14 cellular contexts compared by ENCODE assay signal in the genomic region with DNA sequence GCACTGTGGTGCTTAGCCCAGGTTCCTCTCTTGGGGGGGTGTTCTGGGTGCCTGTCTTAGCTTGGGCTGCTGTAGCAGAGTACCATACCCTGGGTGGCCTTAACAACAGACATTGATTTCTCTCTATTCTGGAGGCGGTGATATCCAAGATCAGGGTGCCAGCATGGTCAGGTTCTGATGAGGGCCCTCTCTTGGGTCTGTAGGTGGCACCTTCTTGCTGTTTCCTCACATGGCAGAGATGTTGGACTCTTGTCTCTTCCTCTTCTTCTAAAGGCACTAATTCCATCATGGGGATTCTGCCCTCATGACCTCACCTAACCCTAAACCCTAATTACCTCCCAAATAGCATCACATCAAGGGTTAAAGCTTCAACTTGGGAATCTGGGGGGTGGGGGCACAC. TPM values are rescaled to one million over a fixed set of nuclear protein-coding genes. Genes with fewer than 3 reads are reported as not detected.
DNase-seq lines count a peak whose midpoint lies in the region; ATAC-seq and TF ChIP-seq lines count a peak whose summit lies in the region.
"Had no signal": no experiment of that assay in that cellular context is flagged by ENCODE, and none has a peak within 500 bp of the region (broad histone marks: within the 10 kb centered on the region; RNA-seq: fewer than 3 reads in every experiment).

No MANE protein-coding gene starts in this region.

- TF ChIP-seq CTCF in LNCaP clone FGC (IDR thresholded peaks at IDR 0.05; ENCODE audit: control insufficient read depth, extremely low read depth, insufficient read depth): 0 out of 2 replicates have a peak, but pooled peaks have one; percentile 14
- TF ChIP-seq CTCF in mucosa of descending colon (IDR thresholded peaks at IDR 0.05): no peak
- no peak for TF ChIP-seq CTCF in lower lobe of right lung (IDR thresholded peaks at IDR 0.05)

- ATAC-seq in mucosa of descending colon (peak; percentile 26), lower lobe of right lung (no peak), HG03378 (IDR thresholded peaks at IDR 0.05; ENCODE audit: unreplicated experiment) (no peak)
- ATAC-seq: left cardiac atrium had no signal

- H3K36me3 ChIP-seq in mucosa of descending colon (ENCODE audit: low read depth) (no peaks in the 10 kb centered on the region), lower lobe of right lung (no peaks in the 10 kb centered on the region)
- H3K36me3 ChIP-seq: suprapubic skin had no signal

- H3K27me3 Mint-ChIP-seq in activated CD4-positive, alpha-beta T cell treated with anti-CD3 and anti-CD28 coated beads, Interleukin-2, amount 10 ng/mL, durations not matched to agents 7 days and 5 days: peaks cover 3% of the 10 kb centered on the region

- peak overlapping the region; percentile 72 for H3K27ac Mint-ChIP-seq in activated CD4-positive, alpha-beta T cell treated with anti-CD3 and anti-CD28 coated beads, Interleukin-2, amount 10 ng/mL, durations not matched to agents 7 days and 5 days

- POLR2A ChIA-PET in activated CD4-positive, alpha-beta T cell treated with anti-CD3 and anti-CD28 coated beads, Interleukin-2, amount 10 ng/mL, durations not matched to agents 7 days and 5 days (lab: Charles Lee): no interaction called here

- intact Hi-C loops in mucosa of descending colon (cut with DNase I, micrococcal nuclease): no loop called here
- intact Hi-C loops in lower lobe of right lung (cut with DNase I): no loop called here
- intact Hi-C loops in head of caudate nucleus (cut with DNase I): no loop called here

- peak; percentile 52 for DNase-seq in SIG-M5 treated with dmso at 0.1 percent for 504 hours (lab: John Stamatoyannopoulos, UW; ENCODE audit: unreplicated experiment)
- no peak for DNase-seq in SIG-M5 (lab: John Stamatoyannopoulos, UW)
- no peak for DNase-seq in LNCaP clone FGC (ENCODE audit: low read depth)
- peak; percentile 59 for DNase-seq in activated CD4-positive, alpha-beta T cell treated with anti-CD3 and anti-CD28 coated beads, Interleukin-2, amount 10 ng/mL, durations not matched to agents 7 days and 5 days
- DNase-seq in mucosa of descending colon: no peak
- no peak for DNase-seq in lower lobe of right lung
- no peak for DNase-seq in head of caudate nucleus
- DNase-seq: activated CD8-positive, alpha-beta memory T cell treated with anti-CD3 and anti-CD28 coated beads, Interleukin-2, amount 50 U/mL, for 48 hours; cerebellar nuclear complex; left cardiac atrium; NCI-H2171; stimulated activated CD4-positive, alpha-beta T cell treated with anti-CD3 and anti-CD28 coated beads, Interleukin-4, amount 100 ng/mL, for 4 hours had no signal

- no peak overlapping the region for H3K4me3 Mint-ChIP-seq in activated CD4-positive, alpha-beta T cell treated with anti-CD3 and anti-CD28 coated beads, Interleukin-2, amount 10 ng/mL, durations not matched to agents 7 days and 5 days

- H3K36me3 Mint-ChIP-seq in activated CD4-positive, alpha-beta T cell treated with anti-CD3 and anti-CD28 coated beads, Interleukin-2, amount 10 ng/mL, durations not matched to agents 7 days and 5 days (ENCODE audit: low read depth): no peaks in the 10 kb centered on the region

- H3K27me3 ChIP-seq in lower lobe of right lung (ENCODE audit: low read depth): peaks cover 6% of the 10 kb centered on the region

- H3K27ac ChIP-seq in lower lobe of right lung: no peak overlapping the region
- H3K27ac ChIP-seq: suprapubic skin had no signal

- H3K9me3 Mint-ChIP-seq in activated CD4-positive, alpha-beta T cell treated with anti-CD3 and anti-CD28 coated beads, Interleukin-2, amount 10 ng/mL, durations not matched to agents 7 days and 5 days: no peaks in the 10 kb centered on the region

- peaks cover 19% of the 10 kb centered on the region for H3K4me1 Mint-ChIP-seq in activated CD4-positive, alpha-beta T cell treated with anti-CD3 and anti-CD28 coated beads, Interleukin-2, amount 10 ng/mL, durations not matched to agents 7 days and 5 days

- peaks cover 6% of the 10 kb centered on the region for H3K4me1 ChIP-seq in mucosa of descending colon (ENCODE audit: low read depth)
- peaks cover 5% of the 10 kb centered on the region for H3K4me1 ChIP-seq in lower lobe of right lung

- no peak overlapping the region for H3K4me3 ChIP-seq in LNCaP clone FGC (ENCODE audit: low read depth, low read length)
- no peak overlapping the region for H3K4me3 ChIP-seq in mucosa of descending colon
- H3K4me3 ChIP-seq in lower lobe of right lung: no peak overlapping the region
- H3K4me3 ChIP-seq: suprapubic skin had no signal

- CTCF ChIA-PET in activated CD4-positive, alpha-beta T cell treated with anti-CD3 and anti-CD28 coated beads, Interleukin-2, amount 10 ng/mL, durations not matched to agents 7 days and 5 days (lab: Charles Lee): interaction anchor here (1.0 to 4.0 kb wide), 5 partner anchors 9 to 37 kb away, joined by 3 to 25 read pairs (median 3); no protein-coding TSS in a partner anchor

- no peaks in the 10 kb centered on the region for H3K9me3 ChIP-seq in mucosa of descending colon
- H3K9me3 ChIP-seq in lower lobe of right lung: no peaks in the 10 kb centered on the region
- H3K9me3 ChIP-seq: suprapubic skin had no signal

RNA-seq across cellular contexts. Expression of a gene that starts 19.9 kb away (rescaled TPM):
- total RNA-seq in activated CD4-positive, alpha-beta T cell treated with anti-CD3 and anti-CD28 coated beads, Interleukin-2, amount 10 ng/mL, durations not matched to agents 7 days and 5 days: not detected
- not detected for total RNA-seq in mucosa of descending colon
- total RNA-seq in lower lobe of right lung: not detected

RNA-seq across cellular contexts. Expression of a gene that starts 49.7 kb away (rescaled TPM):
- total RNA-seq in activated CD4-positive, alpha-beta T cell treated with anti-CD3 and anti-CD28 coated beads, Interleukin-2, amount 10 ng/mL, durations not matched to agents 7 days and 5 days: 1 to 10 TPM; 1.3 to 2.5 TPM
- total RNA-seq in mucosa of descending colon: 1 to 10 TPM; 1.6 to 7.5 (median 7.2) TPM
- total RNA-seq in lower lobe of right lung: 249 TPM

Comparison
In these comparisons a context has a peak if more than half of its experiments do, and no peak if none do; other contexts are left out.
1. DNase-seq: peak in SIG-M5 treated with dmso at 0.1 percent for 504 hours (single experiment) and activated CD4-positive, alpha-beta T cell treated with anti-CD3 and anti-CD28 coated beads, Interleukin-2, amount 10 ng/mL, durations not matched to agents 7 days and 5 days (single experiment); none in SIG-M5 (single experiment), LNCaP clone FGC (single experiment), mucosa of descending colon (0 of 3), lower lobe of right lung (single experiment) and head of caudate nucleus (0 of 42).
2. RNA of a gene that starts 49.7 kb away (total RNA-seq): 249 TPM in lower lobe of right lung (single experiment); 1.6 to 7.5 TPM in mucosa of descending colon and 1.3 to 2.5 TPM in activated CD4-positive, alpha-beta T cell treated with anti-CD3 and anti-CD28 coated beads, Interleukin-2, amount 10 ng/mL, durations not matched to agents 7 days and 5 days; every median in the first group is over 10 times any median in the second.